Comparison of ENCODE assay signal across 8 cellular contexts in the genomic region with DNA sequence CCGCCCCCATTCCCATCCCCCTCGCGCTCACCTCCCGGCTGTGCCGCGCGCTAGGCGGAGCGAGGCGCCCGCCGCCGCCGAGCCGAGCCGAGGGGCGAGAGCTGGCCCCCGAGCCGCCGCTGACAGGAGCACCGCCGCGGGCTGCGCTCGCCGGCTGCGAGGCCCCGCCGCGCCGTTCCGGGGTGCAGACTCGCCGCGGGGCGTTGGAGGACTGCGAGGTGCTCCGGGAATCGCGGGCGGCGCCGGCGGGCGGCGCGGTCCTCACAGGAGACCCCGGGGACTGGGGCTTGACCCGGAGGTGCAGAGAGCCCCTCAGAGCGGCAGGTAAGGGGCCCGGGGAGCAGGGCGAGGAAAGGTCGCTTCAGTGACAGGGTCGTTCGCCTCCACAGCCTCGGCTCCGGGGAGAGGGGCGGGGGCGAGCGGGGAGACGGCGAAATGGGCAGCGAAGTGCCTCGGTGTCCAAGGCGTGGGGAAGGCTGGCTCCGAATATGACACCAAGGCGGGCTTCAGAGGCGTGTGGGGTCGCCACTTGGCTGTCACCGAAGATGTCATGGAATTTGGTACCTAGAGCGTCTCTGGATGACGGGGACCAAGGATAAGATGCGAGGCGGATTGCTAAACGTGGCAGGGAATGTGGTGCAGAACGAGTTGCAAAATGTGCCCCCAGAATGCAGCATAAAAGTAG. TPM values are rescaled to one million over a fixed set of nuclear protein-coding genes. Genes with fewer than 3 reads are reported as not detected.
A peak's percentile ranks its signal among the peaks of the same experiment; 100 is the strongest.
DNase-seq lines count a peak whose midpoint lies in the region; ATAC-seq, FAIRE-seq and TF ChIP-seq lines count a peak whose summit lies in the region.

No MANE protein-coding gene starts in this region.

- peak overlapping the region; percentile 98 for H3K4me3 ChIP-seq in A549
- H3K4me3 ChIP-seq in IMR-90 (ENCODE audit: insufficient read depth, low read depth, low read length) = peak overlapping the region; percentile 90
- H3K4me3 ChIP-seq in endocrine pancreas (ENCODE audit: control insufficient read depth, insufficient read depth, low read length) = peak overlapping the region; percentile 86
- peak overlapping the region; percentile 40 for H3K4me3 ChIP-seq in mucosa of stomach (ENCODE audit: low read length)

- DNase-seq in A549 (ENCODE audit: low read depth in 1 of 2, low spot score in 1 of 2) = peak; percentile 45 to 54
- DNase-seq in IMR-90 = peak; percentile 18
- peak; percentile 66 for DNase-seq in activated CD4-positive, alpha-beta T cell treated with anti-CD3 and anti-CD28 coated beads, Interleukin-2, amount 50 U/mL, for 1 hour
- DNase-seq in stimulated activated naive CD8-positive, alpha-beta T cell treated with anti-CD3 and anti-CD28 coated beads, Interleukin-15, Interleukin-2, amounts not matched to agents 100 U/mL and 50 U/mL, for 24 hours = peak; percentile 24

- ATAC-seq in A549 (peak; percentile 34 to 72), GM18519 (IDR thresholded peaks at IDR 0.05; ENCODE audit: low FRiP score, unreplicated experiment) (peak; percentile 27), IMR-90 (ENCODE audit: low read depth) (peak; percentile 75), HG03025 (IDR thresholded peaks at IDR 0.05; ENCODE audit: low FRiP score, unreplicated experiment) (no peak)
- peak; percentile 36 for ATAC-seq in stimulated activated naive CD8-positive, alpha-beta T cell treated with anti-CD3 and anti-CD28 coated beads, Interleukin-15, Interleukin-2, amounts not matched to agents 100 U/mL and 50 U/mL, for 24 hours

- peak overlapping the region; percentile 50 for H3K14ac ChIP-seq in IMR-90 (replicated peaks; ENCODE audit: low read depth, low read length)

- peak overlapping the region; percentile 80 for H3K18ac ChIP-seq in IMR-90 (ENCODE audit: low read depth, low read length)

- H4K91ac ChIP-seq in IMR-90 (ENCODE audit: insufficient read depth, low read depth, low read length) = peak overlapping the region; percentile 23; the same call in 1 of the 2 replicates

- H4K8ac ChIP-seq in IMR-90 (ENCODE audit: low read depth in 2 of 2, low read length in 2 of 2) = peak overlapping the region; percentile 9 to 51; a peak in 3 of 4 replicates

- 0 out of 3 replicates have a peak overlapping the region, but pooled peaks have one; percentile 1 for H2BK15ac ChIP-seq in IMR-90 (ENCODE audit: low read depth, low read length)

- H2BK120ac ChIP-seq in IMR-90 (ENCODE audit: low read depth, low read length) = peak overlapping the region; percentile 30

- WGBS in A549 (ENCODE audit: missing lambda C conversion rate) = under 1% methylated on average over 31 of the region's 76 CpGs
- 0% methylated on average over 43 of the region's 76 CpGs; no CpG with 5 or more reads in 1 of the 2 experiments for WGBS in IMR-90 (ENCODE audit: extremely low coverage in 2 of 2, insufficient read length in 1 of 2), 2 experiments

- intact Hi-C loops in IMR-90 (cut with micrococcal nuclease) = loop anchor here (5.0 kb wide), 3 partner anchors 204 to 414 kb away; a partner anchor contains a TSS

- TF ChIP-seq RAD21 in A549 (conservative IDR thresholded peaks at IDR 0.05 in 1 of 2, IDR thresholded peaks at IDR 0.05 in 1 of 2) (peak in 1 of 2 experiments; percentile 14; a peak in 1 of 5 replicates), IMR-90 (IDR thresholded peaks at IDR 0.05; ENCODE audit: low read length) (no peak)

- H2AK9ac ChIP-seq in IMR-90 (replicated peaks; ENCODE audit: low read depth, low read length, poor library complexity) = peak overlapping the region; percentile 21

- no TSS peak for BruUV-seq in IMR-90 (replicated peaks; lab: Mats Ljungman, UMichigan)

- peak overlapping the region; percentile 58; the same call in 1 of the 2 replicates for H4K5ac ChIP-seq in IMR-90 (ENCODE audit: low read depth, low read length)

- peak overlapping the region; percentile 81 for H3K4ac ChIP-seq in IMR-90 (ENCODE audit: low read depth, low read length)

- peaks cover 0 to 26% of the 10 kb centered on the region in 2 experiments; a peak in 3 of 4 replicates for H3K79me1 ChIP-seq in IMR-90 (ENCODE audit: low read depth in 1 of 2, low read length in 2 of 2)

- H4K20me1 ChIP-seq in IMR-90 (ENCODE audit: insufficient read depth, low read length) = peaks cover 24% of the 10 kb centered on the region

- H3K36me3 ChIP-seq in IMR-90 (ENCODE audit: control insufficient read depth, insufficient read depth, low read length) (no peaks in the 10 kb centered on the region), endocrine pancreas (ENCODE audit: control insufficient read depth, insufficient read depth, low read length) (no peaks in the 10 kb centered on the region), mucosa of stomach (ENCODE audit: control insufficient read depth, insufficient read depth, low read length) (no peaks in the 10 kb centered on the region)

- no peak for TF ChIP-seq EP300 in A549 (IDR thresholded peaks at IDR 0.05)

- peak overlapping the region; percentile 50; the same call in 1 of the 2 replicates for H2BK20ac ChIP-seq in IMR-90 (ENCODE audit: low read depth, low read length)

- peak overlapping the region; percentile 78 for H3K56ac ChIP-seq in IMR-90 (ENCODE audit: extremely low read depth, insufficient read depth, low read length)

- TF ChIP-seq POLR2A in A549 (IDR thresholded peaks at IDR 0.05; ENCODE audit: low read length) (no peak; the same call in 1 of the 2 replicates), IMR-90 (IDR thresholded peaks at IDR 0.05; ENCODE audit: low read depth, low read length) (no peak)

- TF ChIP-seq CTCF in A549 (IDR thresholded peaks at IDR 0.05) (no peak; the same call in 1 of the 3 replicates), IMR-90 (conservative IDR thresholded peaks at IDR 0.05; ENCODE audit: low read depth, low read length) (no peak)

- peaks cover 5% of the 10 kb centered on the region; the same call in 1 of the 2 replicates for H3K9me1 ChIP-seq in IMR-90 (ENCODE audit: insufficient read depth, low read length)

- H2AK5ac ChIP-seq in IMR-90 (ENCODE audit: low read depth, low read length) = peak overlapping the region; percentile 46

- peak overlapping the region; percentile 95 for H3K9ac ChIP-seq in IMR-90 (ENCODE audit: low read depth, low read length)
- peak overlapping the region; percentile 83 for H3K9ac ChIP-seq in endocrine pancreas (ENCODE audit: control insufficient read depth, insufficient read depth, low read length)
- H3K9ac ChIP-seq in mucosa of stomach (ENCODE audit: low read length) = peak overlapping the region; percentile 67

- H2AFZ ChIP-seq in IMR-90 (replicated peaks; ENCODE audit: low read length, poor library complexity) = peak overlapping the region; percentile 99

- dilution Hi-C loops in IMR-90 (cut with HindIII; ENCODE audit: low sequenced_read_pairs, unreplicated experiment) = no loop called here

- H3K4me1 ChIP-seq in A549 = peaks cover 64% of the 10 kb centered on the region
- H3K4me1 ChIP-seq in IMR-90 (ENCODE audit: control insufficient read depth, insufficient read depth, low read length) = peaks cover 16% of the 10 kb centered on the region
- peaks cover 22% of the 10 kb centered on the region for H3K4me1 ChIP-seq in endocrine pancreas (ENCODE audit: control insufficient read depth, insufficient read depth, low read length)
- H3K4me1 ChIP-seq in mucosa of stomach (ENCODE audit: control insufficient read depth, insufficient read depth, low read length) = peaks cover 15% of the 10 kb centered on the region

- CTCF ChIA-PET in A549 (lab: Yijun Ruan, JAX) (interaction anchor here (0.6 to 2.2 kb wide), 11 partner anchors 8 to 294 kb away, joined by 3 to 11 read pairs (median 5); no protein-coding TSS in a partner anchor), IMR-90 (lab: Yijun Ruan, JAX) (interaction anchor here (0.8 kb wide), 1 partner anchor 252 kb away, joined by 3 read pairs; no protein-coding TSS in a partner anchor)

- POLR2A ChIA-PET in A549 (lab: Yijun Ruan, JAX) (interaction anchor here (1.0 to 2.4 kb wide), 6 partner anchors 74 to 245 kb away, joined by 3 to 12 read pairs (median 5); no protein-coding TSS in a partner anchor), IMR-90 (lab: Charles Lee; ENCODE audit: unreplicated experiment) (interaction anchor here (0.6 kb wide), 3 partner anchors 30 to 1246 kb away, joined by 3 to 4 read pairs (median 3); no protein-coding TSS in a partner anchor)

- H3K4me2 ChIP-seq in A549 = peak overlapping the region; percentile 86
- peak overlapping the region; percentile 91 for H3K4me2 ChIP-seq in IMR-90 (ENCODE audit: low read depth, low read length)

- H3K27ac ChIP-seq in A549 (peak overlapping the region; percentile 98), IMR-90 (ENCODE audit: insufficient read depth, low read length) (peak overlapping the region; percentile 87)

- peak overlapping the region; percentile 88 for H2BK5ac ChIP-seq in IMR-90 (ENCODE audit: low read depth, low read length, poor library complexity, severe bottlenecking)

- H3K23ac ChIP-seq in IMR-90 (ENCODE audit: low read depth, low read length) = peak overlapping the region; percentile 97

- H3K27me3 ChIP-seq in IMR-90 (ENCODE audit: control insufficient read depth, insufficient read depth, low read length) (no peaks in the 10 kb centered on the region), endocrine pancreas (ENCODE audit: control insufficient read depth, insufficient read depth, low read length) (no peaks in the 10 kb centered on the region), mucosa of stomach (ENCODE audit: control insufficient read depth, insufficient read depth, low read length) (peaks cover 7% of the 10 kb centered on the region)

- H3K9me3 ChIP-seq in A549 (0 out of 3 replicates have a peak, but pooled peaks cover under 1% of the 10 kb centered on the region), IMR-90 (ENCODE audit: control insufficient read depth, insufficient read depth, low read length) (no peaks in the 10 kb centered on the region), endocrine pancreas (ENCODE audit: control insufficient read depth, low read length) (no peaks in the 10 kb centered on the region), mucosa of stomach (ENCODE audit: control insufficient read depth, low read length) (no peaks in the 10 kb centered on the region)

- in situ Hi-C loops in IMR-90 (cut with MboI; ENCODE audit: low sequenced_read_pairs) = loop anchor here (5.0 kb wide), 1 partner anchor 259 kb away; no protein-coding TSS in a partner anchor

- FAIRE-seq in A549 (lab: Jason Lieb, UNC) = no peak

TF ChIP-seq in A549, 52 proteins besides CTCF, POLR2A, EP300 and RAD21 (continues in another document):
- TF ChIP-seq JUN (IDR thresholded peaks at IDR 0.05) = peak; percentile 4 to 56; a peak in 4 of 5 replicates

TF ChIP-seq in IMR-90, 13 proteins besides CTCF, POLR2A, EP300 and RAD21 (continues in another document):
- no peak for TF ChIP-seq MAZ (IDR thresholded peaks at IDR 0.05; ENCODE audit: borderline replicate concordance, low read depth, low read length)

RNA-seq across cellular contexts. Expression of a gene that starts 0.5 kb away (rescaled TPM):
- polyA plus RNA-seq in A549 (2011; rRNA removed) = 33.7 and 60.6 TPM in 2 replicates
- 8.3 and 10.8 TPM in 2 replicates for polyA plus RNA-seq in A549 (2012; cell fraction: cytosol; rRNA removed)
- polyA plus RNA-seq in A549 (2012; cell fraction: nucleus; rRNA removed) = 13.3 and 18.1 TPM in 2 replicates
- polyA plus RNA-seq in A549 (2017; fragmentation: RNase III; extraction: RNeasy Plus Mini Kit Qiagen cat#74134 plus additional on column Dnase treatment) = 16.3 to 19.4 TPM (median 17.9 TPM) in 3 replicates
- polyA minus RNA-seq in A549 (2011; rRNA and poly(A)+ RNA removed) = 584 and 615 TPM in 2 replicates
- 40.0 and 41.4 TPM in 2 replicates for total RNA-seq in IMR-90 (2012; rRNA removed)
- 18.5 and 20.6 TPM in 2 replicates for polyA plus RNA-seq in IMR-90 (2012; rRNA removed)
- polyA plus RNA-seq in IMR-90 (2012; cell fraction: cytosol; rRNA removed) = 3.9 and 6.7 TPM in 2 replicates
- 14.4 and 33.2 TPM in 2 replicates for polyA plus RNA-seq in IMR-90 (2012; cell fraction: nucleus; rRNA removed; ENCODE audit: low replicate concordance)

Comparison
In these comparisons a context has a peak if more than half of its experiments do, and no peak if none do; other contexts are left out.
1. H3K4me3 ChIP-seq: peak in every context shown above with its lines; median percentile 98 in A549; 90 in IMR-90; 86 in endocrine pancreas; 40 in mucosa of stomach.